In the genomic region with DNA sequence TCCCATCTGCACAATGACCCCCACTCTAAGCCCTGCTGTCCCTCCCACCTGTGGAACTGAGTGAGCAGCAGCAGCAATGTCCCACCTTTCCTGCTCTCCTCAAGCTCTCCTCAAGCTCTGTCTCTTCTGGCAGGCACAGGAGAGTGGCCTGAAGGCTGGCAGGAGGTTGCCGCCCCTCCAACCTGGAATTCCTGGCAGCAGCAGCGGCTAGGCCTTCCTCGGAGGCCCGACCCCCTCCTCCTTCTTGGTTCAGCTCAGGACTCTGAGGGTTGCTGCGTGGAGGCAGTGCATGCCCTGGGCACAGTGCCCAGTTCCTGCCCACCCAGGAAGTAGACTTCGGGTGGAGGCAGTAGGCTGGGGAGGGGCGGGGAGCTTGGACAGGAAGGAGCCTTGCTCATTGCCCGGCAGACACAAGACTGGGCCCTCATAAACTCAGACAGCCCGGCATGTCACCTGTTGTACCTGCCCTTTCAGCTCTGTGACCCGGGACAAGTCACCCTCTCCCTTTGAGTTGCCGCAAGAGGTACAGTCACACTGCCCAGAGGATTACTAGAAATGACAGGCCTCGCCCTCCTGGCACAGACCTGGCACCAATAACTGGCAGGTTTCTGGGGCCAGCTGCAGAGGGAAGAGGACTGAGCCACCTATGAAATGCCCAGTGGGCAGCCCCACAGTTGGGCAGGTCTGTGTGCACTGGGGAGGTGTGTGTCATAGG, we compare ENCODE assay signal across 13 cellular contexts. TPM values are rescaled to one million over a fixed set of nuclear protein-coding genes. Genes with fewer than 3 reads are reported as not detected.
DNase-seq lines count a peak whose midpoint lies in the region; ATAC-seq, FAIRE-seq and TF ChIP-seq lines count a peak whose summit lies in the region.
"Had no signal": no experiment of that assay in that cellular context is flagged by ENCODE, and none has a peak within 500 bp of the region (broad histone marks: within the 10 kb centered on the region; RNA-seq: fewer than 3 reads in every experiment).

No MANE protein-coding gene starts in this region.

- FAIRE-seq in RCC 7860 (lab: Jason Lieb, UNC), result no peak

- H3K23ac ChIP-seq in mesenchymal stem cell (ENCODE audit: low read length in 2 of 2), result no peak overlapping the region

- ATAC-seq in GM19351 (IDR thresholded peaks at IDR 0.05; ENCODE audit: unreplicated experiment) (no peak), HG02885 (IDR thresholded peaks at IDR 0.05; ENCODE audit: poor library complexity, unreplicated experiment) (no peak)
- no peak for ATAC-seq in CD8-positive, alpha-beta T cell

- H3K4me3 Mint-ChIP-seq in CD8-positive, alpha-beta T cell, result no peak overlapping the region
- H3K4me3 Mint-ChIP-seq: IgD-negative memory B cell had no signal

- intact Hi-C loops in CD8-positive, alpha-beta T cell (cut with DNase I, micrococcal nuclease), result no loop called here

- no peak overlapping the region for H2BK5ac ChIP-seq in mesenchymal stem cell (ENCODE audit: low read depth, low read length, poor library complexity, severe bottlenecking)

- H3K4me1 Mint-ChIP-seq in CD8-positive, alpha-beta T cell (ENCODE audit: low read depth), result peaks cover 3% of the 10 kb centered on the region

- peak overlapping the region; percentile 97 for H3K27ac ChIP-seq in neutrophil
- no peak overlapping the region for H3K27ac ChIP-seq in mesenchymal stem cell (ENCODE audit: low read length, poor library complexity, severe bottlenecking)
- no peak overlapping the region for H3K27ac ChIP-seq in CD8-positive, alpha-beta T cell (ENCODE audit: low read depth, low read length)
- H3K27ac ChIP-seq: tibial artery had no signal

- no peak overlapping the region for H3K4ac ChIP-seq in mesenchymal stem cell (ENCODE audit: low read depth in 1 of 2, low read length in 2 of 2)

- no peak overlapping the region for H2BK12ac ChIP-seq in mesenchymal stem cell (ENCODE audit: low read length in 2 of 2)

- H3K4me1 ChIP-seq in neutrophil (ENCODE audit: control insufficient read depth in 1 of 2, insufficient read depth in 1 of 2, low read depth in 1 of 2, low read length in 1 of 2) (peaks cover 93 to 99% of the 10 kb centered on the region in 2 experiments), mesenchymal stem cell (ENCODE audit: control insufficient read depth, insufficient read depth, low read depth, low read length) (peaks cover 7% of the 10 kb centered on the region)
- peaks cover 10% of the 10 kb centered on the region for H3K4me1 ChIP-seq in CD8-positive, alpha-beta T cell (ENCODE audit: insufficient read depth, low read length)

- H3K4me2 ChIP-seq in mesenchymal stem cell (ENCODE audit: low read length, poor library complexity, severe bottlenecking), result no peak overlapping the region

- H3K27ac Mint-ChIP-seq in CD8-positive, alpha-beta T cell, result no peak overlapping the region
- H3K27ac Mint-ChIP-seq: IgD-negative memory B cell had no signal

- H4K8ac ChIP-seq in mesenchymal stem cell (ENCODE audit: low read length), result no peak overlapping the region

- H3K18ac ChIP-seq in mesenchymal stem cell (ENCODE audit: low read depth in 1 of 2, low read length in 2 of 2), result no peak overlapping the region

- no peak overlapping the region for H2AK5ac ChIP-seq in mesenchymal stem cell (ENCODE audit: low read length, severe bottlenecking)

- no peak overlapping the region for H3K9ac ChIP-seq in mesenchymal stem cell (ENCODE audit: low read length)

- no peak overlapping the region for H2BK120ac ChIP-seq in mesenchymal stem cell (ENCODE audit: low read depth, low read length)

- POLR2A ChIA-PET in CD8-positive, alpha-beta T cell (lab: Charles Lee), result no interaction called here

- no peak overlapping the region for H2BK15ac ChIP-seq in mesenchymal stem cell (ENCODE audit: low read depth, poor library complexity, severe bottlenecking)

- no peak overlapping the region for H2AFZ ChIP-seq in mesenchymal stem cell (ENCODE audit: low read depth, low read length)

- no peak overlapping the region for H3K14ac ChIP-seq in mesenchymal stem cell (ENCODE audit: low read length in 2 of 2)

- H3K9me3 ChIP-seq in neutrophil, result no peaks in the 10 kb centered on the region
- H3K9me3 ChIP-seq in mesenchymal stem cell (ENCODE audit: control insufficient read depth, low read length), result no peaks in the 10 kb centered on the region
- no peaks in the 10 kb centered on the region for H3K9me3 ChIP-seq in CD8-positive, alpha-beta T cell (ENCODE audit: low read length)
- H3K9me3 ChIP-seq: tibial artery had no signal

- peak; percentile 48 for DNase-seq in Daoy (ENCODE audit: low read depth)
- peak; percentile 55 for DNase-seq in RCC 7860 (ENCODE audit: low spot score)
- DNase-seq in epithelial cell of proximal tubule (ENCODE audit: low read depth), result no peak
- DNase-seq in mesenchymal stem cell, result no peak
- DNase-seq in CD8-positive, alpha-beta T cell, result no peak

- peak overlapping the region; percentile 35 for H3K4me3 ChIP-seq in epithelial cell of proximal tubule (ENCODE audit: low read depth, low read length)
- H3K4me3 ChIP-seq in neutrophil (ENCODE audit: low read depth in 1 of 2, low read length in 1 of 2), result peak overlapping the region; percentile 76 to 88
- no peak overlapping the region for H3K4me3 ChIP-seq in mesenchymal stem cell (ENCODE audit: insufficient read depth in 1 of 2, low read depth in 1 of 2, low read length in 2 of 2)
- H3K4me3 ChIP-seq in CD8-positive, alpha-beta T cell (ENCODE audit: low read depth, low read length), result no peak overlapping the region
- H3K4me3 ChIP-seq: tibial artery had no signal

- 70% methylated on average over 12 of the region's 12 CpGs for WGBS in mesenchymal stem cell

- H3K36me3 ChIP-seq in neutrophil, result peaks cover 30% of the 10 kb centered on the region
- H3K36me3 ChIP-seq in mesenchymal stem cell (ENCODE audit: control insufficient read depth in 1 of 2, insufficient read depth in 2 of 2, low read depth in 1 of 2, low read length in 2 of 2), result no peaks in the 10 kb centered on the region
- H3K36me3 ChIP-seq in CD8-positive, alpha-beta T cell (ENCODE audit: insufficient read depth, low read length), result no peaks in the 10 kb centered on the region
- H3K36me3 ChIP-seq: tibial artery had no signal

- H3K36me3 Mint-ChIP-seq in CD8-positive, alpha-beta T cell, result no peaks in the 10 kb centered on the region
- H3K36me3 Mint-ChIP-seq: IgD-negative memory B cell had no signal

- no peak overlapping the region for H4K91ac ChIP-seq in mesenchymal stem cell (ENCODE audit: low read length)

- TF ChIP-seq CTCF in epithelial cell of proximal tubule (conservative IDR thresholded peaks at IDR 0.05; ENCODE audit: low read depth, low read length), result no peak
- no peak for TF ChIP-seq CTCF in neutrophil (IDR thresholded peaks at IDR 0.05)
- TF ChIP-seq CTCF in CD8-positive, alpha-beta T cell (IDR thresholded peaks at IDR 0.05), result no peak

- no peaks in the 10 kb centered on the region for H3K79me1 ChIP-seq in mesenchymal stem cell (replicated peaks; ENCODE audit: low read length, poor library complexity, severe bottlenecking)

- CTCF ChIA-PET in CD8-positive, alpha-beta T cell (lab: Charles Lee), result no interaction called here

- H3K9me3 Mint-ChIP-seq in CD8-positive, alpha-beta T cell, result no peaks in the 10 kb centered on the region
- H3K9me3 Mint-ChIP-seq: IgD-negative memory B cell had no signal

- H3K27me3 ChIP-seq in neutrophil, result no peaks in the 10 kb centered on the region
- peaks cover 0 to 4% of the 10 kb centered on the region in 2 experiments for H3K27me3 ChIP-seq in mesenchymal stem cell (ENCODE audit: control insufficient read depth in 1 of 2, insufficient read depth in 1 of 2, low read length in 2 of 2)
- H3K27me3 ChIP-seq in CD8-positive, alpha-beta T cell (ENCODE audit: insufficient read depth, low read length), result no peaks in the 10 kb centered on the region
- H3K27me3 ChIP-seq: tibial artery had no signal

- no peaks in the 10 kb centered on the region for H3K27me3 Mint-ChIP-seq in CD8-positive, alpha-beta T cell (ENCODE audit: low read depth)
- H3K27me3 Mint-ChIP-seq: IgD-negative memory B cell had no signal

RNA-seq across cellular contexts. Expression of gene SERPINA1, which starts 2.1 kb away (rescaled TPM):
- 26.1 and 30.8 TPM in 2 replicates for total RNA-seq in Daoy (2014; rRNA removed; shearing (Covaris generic))
- total RNA-seq in epithelial cell of proximal tubule, result 15.3 and 15.8 TPM in 2 replicates
- polyA plus RNA-seq in mesenchymal stem cell (2013, experiment 1 of 2), result not detected
- not detected for polyA plus RNA-seq in mesenchymal stem cell (2013, experiment 2 of 2)
- total RNA-seq in CD8-positive, alpha-beta T cell, result under 1 TPM; 0.35 to 0.42 TPM

RNA-seq across cellular contexts. Expression of gene SERPINA2, which starts 24.0 kb away (rescaled TPM):
- not detected in 2 replicates for total RNA-seq in Daoy (2014; rRNA removed; shearing (Covaris generic))
- not detected in 2 replicates for total RNA-seq in epithelial cell of proximal tubule
- polyA plus RNA-seq in mesenchymal stem cell (2013, experiment 1 of 2), result not detected
- polyA plus RNA-seq in mesenchymal stem cell (2013, experiment 2 of 2), result not detected
- total RNA-seq in CD8-positive, alpha-beta T cell, result not detected
- total RNA-seq: glomerular endothelial cell, SK-MEL-5, skeletal muscle tissue had no signal
- polyA plus RNA-seq: IgD-negative memory B cell had no signal

Comparison
In these comparisons a context has a peak if more than half of its experiments do, and no peak if none do; other contexts are left out.
1. DNase-seq: peak in Daoy (single experiment) and RCC 7860 (single experiment); none in epithelial cell of proximal tubule (single experiment), mesenchymal stem cell (single experiment) and CD8-positive, alpha-beta T cell (0 of 7).
2. H3K4me3 ChIP-seq: peak in epithelial cell of proximal tubule (single experiment) and neutrophil (2 of 2); none in mesenchymal stem cell (0 of 2) and CD8-positive, alpha-beta T cell (single experiment).
3. RNA of gene SERPINA1, which starts 2.1 kb away (total RNA-seq): 26.1 to 30.8 TPM in Daoy and 15.3 to 15.8 TPM in epithelial cell of proximal tubule; 0.35 to 0.42 TPM in CD8-positive, alpha-beta T cell; every median in the first group is over 10 times any median in the second.